Comparison of ENCODE assay signal across 1 cellular context in the genomic region with DNA sequence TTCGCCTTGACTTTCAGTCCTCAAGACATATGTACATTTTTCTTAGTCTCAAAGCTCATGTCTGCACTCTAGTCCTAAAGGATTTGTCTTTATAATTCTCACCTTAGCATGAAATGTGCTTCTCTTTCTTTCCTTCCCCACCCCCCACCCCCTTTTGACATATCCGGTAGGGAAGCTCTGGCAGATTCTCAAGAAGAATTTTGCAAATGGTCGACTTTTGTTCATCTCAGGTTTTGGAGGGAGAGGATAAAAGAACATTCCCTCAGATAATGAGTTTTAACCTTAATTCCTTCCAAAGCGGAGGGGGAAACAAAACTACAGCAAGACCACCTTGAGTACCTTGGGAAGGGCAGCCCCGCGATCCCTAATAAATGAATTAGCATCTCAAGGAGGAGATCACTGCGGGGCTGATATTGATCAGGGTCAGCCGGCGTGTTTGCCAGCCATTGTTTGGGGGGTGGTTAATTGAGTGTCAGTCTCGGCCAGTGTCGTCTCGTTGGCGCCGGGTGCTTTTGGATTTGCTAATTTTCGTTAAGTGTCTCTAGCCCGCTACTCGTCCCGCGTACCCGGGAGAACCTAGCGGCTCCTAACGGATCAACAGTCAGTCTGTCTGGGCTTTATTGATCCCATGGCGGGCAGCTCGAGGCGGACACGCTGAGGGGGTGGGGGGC.
TF ChIP-seq lines count a peak whose summit lies in the region.

No MANE protein-coding gene starts in this region.

TF ChIP-seq in IMR-90, 13 proteins besides CTCF, POLR2A, EP300 and RAD21:
- TF ChIP-seq, protein P1, sequence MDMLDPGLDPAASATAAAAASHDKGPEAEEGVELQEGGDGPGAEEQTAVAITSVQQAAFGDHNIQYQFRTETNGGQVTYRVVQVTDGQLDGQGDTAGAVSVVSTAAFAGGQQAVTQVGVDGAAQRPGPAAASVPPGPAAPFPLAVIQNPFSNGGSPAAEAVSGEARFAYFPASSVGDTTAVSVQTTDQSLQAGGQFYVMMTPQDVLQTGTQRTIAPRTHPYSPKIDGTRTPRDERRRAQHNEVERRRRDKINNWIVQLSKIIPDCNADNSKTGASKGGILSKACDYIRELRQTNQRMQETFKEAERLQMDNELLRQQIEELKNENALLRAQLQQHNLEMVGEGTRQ (IDR thresholded peaks at IDR 0.05; ENCODE audit: low read depth, low read length): no peak
- TF ChIP-seq RCOR1 (IDR thresholded peaks at IDR 0.05; ENCODE audit: insufficient replicate concordance, low read length) (no peak), FOS (IDR thresholded peaks at IDR 0.05; ENCODE audit: low read depth, low read length) (no peak), MXI1 (IDR thresholded peaks at IDR 0.05; ENCODE audit: borderline replicate concordance, low read depth, low read length) (no peak), NFE2L2 (IDR thresholded peaks at IDR 0.05; ENCODE audit: low read depth, low read length) (no peak), MAZ (IDR thresholded peaks at IDR 0.05; ENCODE audit: borderline replicate concordance, low read depth, low read length) (no peak), CHD1 (IDR thresholded peaks at IDR 0.05; ENCODE audit: low read depth, low read length) (no peak), SMC3 (IDR thresholded peaks at IDR 0.05; ENCODE audit: low read depth, low read length) (no peak)
- TF ChIP-seq, protein P2, sequence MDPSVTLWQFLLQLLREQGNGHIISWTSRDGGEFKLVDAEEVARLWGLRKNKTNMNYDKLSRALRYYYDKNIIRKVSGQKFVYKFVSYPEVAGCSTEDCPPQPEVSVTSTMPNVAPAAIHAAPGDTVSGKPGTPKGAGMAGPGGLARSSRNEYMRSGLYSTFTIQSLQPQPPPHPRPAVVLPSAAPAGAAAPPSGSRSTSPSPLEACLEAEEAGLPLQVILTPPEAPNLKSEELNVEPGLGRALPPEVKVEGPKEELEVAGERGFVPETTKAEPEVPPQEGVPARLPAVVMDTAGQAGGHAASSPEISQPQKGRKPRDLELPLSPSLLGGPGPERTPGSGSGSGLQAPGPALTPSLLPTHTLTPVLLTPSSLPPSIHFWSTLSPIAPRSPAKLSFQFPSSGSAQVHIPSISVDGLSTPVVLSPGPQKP (IDR thresholded peaks at IDR 0.05; ENCODE audit: borderline replicate concordance, low read depth, low read length): no peak
TF ChIP-seq in IMR-90: peak in this region for 0.
